Comparison of ENCODE assay signal across 8 cellular contexts in genomic region chr11:35173620-35174278, GRCh38. TPM values are rescaled to one million over a fixed set of nuclear protein-coding genes. Genes with fewer than 3 reads are reported as not detected.
A peak's percentile ranks its signal among the peaks of the same experiment; 100 is the strongest.
DNase-seq lines count a peak whose midpoint lies in the region; ATAC-seq and TF ChIP-seq lines count a peak whose summit lies in the region.

No MANE protein-coding gene starts in this region.

- intact Hi-C loops in mammary epithelial cell (cut with micrococcal nuclease) = no loop called here

- H3K18ac ChIP-seq in trophoblast cell (ENCODE audit: low read length) = no peak overlapping the region

- no peak overlapping the region for H2BK120ac ChIP-seq in trophoblast cell (ENCODE audit: insufficient read depth, low read length, poor library complexity)

- peaks cover 8% of the 10 kb centered on the region for H4K20me1 ChIP-seq in mammary epithelial cell (ENCODE audit: insufficient read depth, low read length)

- peaks cover 94% of the 10 kb centered on the region for H3K4me1 ChIP-seq in CD8-positive, alpha-beta memory T cell (ENCODE audit: insufficient read depth, low read length)
- H3K4me1 ChIP-seq in mammary epithelial cell (ENCODE audit: insufficient read depth, low read length) = peaks cover 51% of the 10 kb centered on the region
- peaks cover 0 to 7% of the 10 kb centered on the region in 2 experiments for H3K4me1 ChIP-seq in trophoblast cell (ENCODE audit: control insufficient read depth in 1 of 2, insufficient read depth in 2 of 2, low read length in 2 of 2)

- no peak overlapping the region for H2AFZ ChIP-seq in mammary epithelial cell (ENCODE audit: low read depth, low read length)
- no peak overlapping the region for H2AFZ ChIP-seq in trophoblast cell (ENCODE audit: insufficient read depth, low read length, poor library complexity)

- H3K36me3 Mint-ChIP-seq in CD8-positive, alpha-beta memory T cell = peaks cover 16 to 78% (median 24%) of the 10 kb centered on the region in 3 donors
- H3K36me3 Mint-ChIP-seq in IgD-negative memory B cell = peaks cover 17% of the 10 kb centered on the region

- H4K8ac ChIP-seq in trophoblast cell (ENCODE audit: low read depth, low read length) = no peak overlapping the region

- no peaks in the 10 kb centered on the region for H3K9me3 ChIP-seq in CD8-positive, alpha-beta memory T cell (ENCODE audit: low read length)
- no peaks in the 10 kb centered on the region for H3K9me3 ChIP-seq in mammary epithelial cell (replicated peaks; ENCODE audit: insufficient read depth, low read length)
- H3K9me3 ChIP-seq in trophoblast cell (ENCODE audit: insufficient read depth, low read depth, low read length) = no peaks in the 10 kb centered on the region

- H3K4me3 Mint-ChIP-seq in CD8-positive, alpha-beta memory T cell = peak overlapping the region; percentile 52 to 83 (median 70)
- H3K4me3 Mint-ChIP-seq in IgD-negative memory B cell = peak overlapping the region; percentile 4 to 95 (median 66)

- no peak overlapping the region for H3K14ac ChIP-seq in trophoblast cell (ENCODE audit: low read length)

- WGBS in mammary epithelial cell (ENCODE audit: low coverage, missing lambda C conversion rate) = 59% methylated on average over 2 of the region's 2 CpGs
- WGBS in trophoblast cell (ENCODE audit: extremely low coverage, insufficient coverage, insufficient read length) = no CpG with 5 or more reads among the region's 2 CpGs

- H3K27ac Mint-ChIP-seq in CD8-positive, alpha-beta memory T cell = peak overlapping the region; percentile 96 to 100 (median 100)
- peak overlapping the region; percentile 75 to 99 (median 79) for H3K27ac Mint-ChIP-seq in IgD-negative memory B cell

- no peak overlapping the region for H4K91ac ChIP-seq in trophoblast cell (ENCODE audit: low read depth, low read length)

- H2BK5ac ChIP-seq in trophoblast cell (ENCODE audit: low read depth, low read length, poor library complexity) = no peak overlapping the region

- H3K4me2 ChIP-seq in mammary epithelial cell (ENCODE audit: insufficient read depth, low read depth, low read length) (peak overlapping the region; percentile 3), trophoblast cell (ENCODE audit: low read length) (no peak overlapping the region)

- no peak overlapping the region for H4K12ac ChIP-seq in trophoblast cell (ENCODE audit: low read depth, low read length)

- no peaks in the 10 kb centered on the region for H3K27me3 ChIP-seq in CD8-positive, alpha-beta memory T cell (ENCODE audit: insufficient read depth, low read length, poor library complexity, severe bottlenecking)
- H3K27me3 ChIP-seq in mammary epithelial cell (ENCODE audit: insufficient read depth, low read length) = no peaks in the 10 kb centered on the region
- H3K27me3 ChIP-seq in trophoblast cell (ENCODE audit: insufficient read depth, low read length) = no peaks in the 10 kb centered on the region

- BruUV-seq in mammary epithelial cell (replicated peaks; lab: Mats Ljungman, UMichigan) = no TSS peak

- H3K4me1 Mint-ChIP-seq in CD8-positive, alpha-beta memory T cell = peaks cover 94 to 95% (median 95%) of the 10 kb centered on the region in 3 donors
- peaks cover 50 to 71% (median 58%) of the 10 kb centered on the region in 3 donors for H3K4me1 Mint-ChIP-seq in IgD-negative memory B cell

- peak overlapping the region; percentile 16 for H3K4me3 ChIP-seq in CD8-positive, alpha-beta memory T cell (ENCODE audit: low read length)
- no peak overlapping the region for H3K4me3 ChIP-seq in mammary epithelial cell (replicated peaks in 1 of 3; ENCODE audit: insufficient read depth in 1 of 3, low read depth in 2 of 3, low read length in 3 of 3)
- peak overlapping the region; percentile 43 for H3K4me3 ChIP-seq in trophoblast cell (ENCODE audit: low read depth, low read length)

- H3K9ac ChIP-seq in mammary epithelial cell (ENCODE audit: insufficient read depth, low read length) (no peak overlapping the region), trophoblast cell (ENCODE audit: low read length) (no peak overlapping the region)

- H3K79me2 ChIP-seq in mammary epithelial cell (ENCODE audit: insufficient read depth, low read length) (peaks cover 95% of the 10 kb centered on the region), trophoblast cell (ENCODE audit: control insufficient read depth, insufficient read depth, low read length, poor library complexity) (no peaks in the 10 kb centered on the region)

- ATAC-seq in HG03095 (IDR thresholded peaks at IDR 0.05; ENCODE audit: unreplicated experiment) = no peak

- dilution Hi-C loops in mammary epithelial cell (cut with HindIII; ENCODE audit: low sequenced_read_pairs) = loop anchor here (5.0 kb wide), 1 partner anchor 59 kb away; no protein-coding TSS in a partner anchor

- no peaks in the 10 kb centered on the region for H3K79me1 ChIP-seq in trophoblast cell (ENCODE audit: low read length)

- no peak for TF ChIP-seq CTCF in mammary epithelial cell (conservative IDR thresholded peaks at IDR 0.05 in 1 of 2, IDR thresholded peaks at IDR 0.05 in 1 of 2; ENCODE audit: extremely low read depth in 1 of 2, insufficient read depth in 1 of 2, low read depth in 1 of 2, low read length in 2 of 2)

- H3K9me3 Mint-ChIP-seq in CD8-positive, alpha-beta memory T cell = no peaks in the 10 kb centered on the region
- H3K9me3 Mint-ChIP-seq in IgD-negative memory B cell = peaks cover 0 to 1% (median 0%) of the 10 kb centered on the region in 3 donors

- CTCF ChIA-PET in CD8-positive, alpha-beta memory T cell (lab: Charles Lee) = interaction anchor here (13.3 kb wide), 1 partner anchor 11 kb away, joined by 111 read pairs; no protein-coding TSS in a partner anchor
- CTCF ChIA-PET in mammary epithelial cell (lab: Charles Lee; ENCODE audit: low non-redundant PET) = no interaction called here

- H2BK12ac ChIP-seq in trophoblast cell (ENCODE audit: low read length) = no peak overlapping the region

- in situ Hi-C loops in mammary epithelial cell (cut with MboI; ENCODE audit: low sequenced_read_pairs in 2 of 2) = no loop called here

- POLR2A ChIA-PET in CD8-positive, alpha-beta memory T cell (lab: Charles Lee) = interaction anchor here (1.7 to 4.6 kb wide), 2 partner anchors 7 to 32 kb away, joined by 4 to 43 read pairs; no protein-coding TSS in a partner anchor

- no peak overlapping the region for H3K4ac ChIP-seq in trophoblast cell (ENCODE audit: low read depth, low read length)

- H3K36me3 ChIP-seq in CD8-positive, alpha-beta memory T cell (ENCODE audit: insufficient read depth, low read length) = peaks cover 17% of the 10 kb centered on the region
- H3K36me3 ChIP-seq in mammary epithelial cell (ENCODE audit: insufficient read depth, low read length) = peaks cover 53% of the 10 kb centered on the region
- no peaks in the 10 kb centered on the region for H3K36me3 ChIP-seq in trophoblast cell (ENCODE audit: control insufficient read depth in 1 of 2, insufficient read depth in 2 of 2, low read length in 2 of 2)

- H3K27me3 Mint-ChIP-seq in CD8-positive, alpha-beta memory T cell = peaks cover 0 to 2% of the 10 kb centered on the region in 2 donors
- no peaks in the 10 kb centered on the region for H3K27me3 Mint-ChIP-seq in IgD-negative memory B cell

- peak in 2 of 5 donors; percentile 33 to 46 for DNase-seq in CD8-positive, alpha-beta memory T cell
- DNase-seq in mammary epithelial cell (no peak), trophoblast cell (peak in 1 of 2 donors; percentile 23), HuH-7.5 (ENCODE audit: low spot score) (no peak), DMS153 (lab: John Stamatoyannopoulos, UW) (no peak)
- DNase-seq in stimulated activated CD8-positive, alpha-beta memory T cell treated with anti-CD3 and anti-CD28 coated beads, Interleukin-4, amount 100 ng/mL, for 48 hours = no peak

- peak overlapping the region; percentile 52 for H3K27ac ChIP-seq in CD8-positive, alpha-beta memory T cell (ENCODE audit: low read depth, low read length)
- peak overlapping the region; percentile 37 for H3K27ac ChIP-seq in mammary epithelial cell (ENCODE audit: insufficient read depth, low read depth, low read length)
- H3K27ac ChIP-seq in trophoblast cell (ENCODE audit: low read depth, low read length) = no peak overlapping the region

- peak overlapping the region; percentile 38 for H3K23ac ChIP-seq in trophoblast cell (ENCODE audit: low read length)

- no peak overlapping the region for H2AK5ac ChIP-seq in trophoblast cell (ENCODE audit: low read length)

RNA-seq across cellular contexts. Expression of gene CD44, which starts 34.8 kb away (rescaled TPM):
- 100 to 1,000 TPM; 510 to 534 TPM for total RNA-seq in CD8-positive, alpha-beta memory T cell
- 338 TPM for polyA plus RNA-seq in CD8-positive, alpha-beta memory T cell
- polyA plus RNA-seq in IgD-negative memory B cell (176 TPM), mammary epithelial cell (2,091 TPM)
- total RNA-seq in mammary epithelial cell = 1,000 to 10,000 TPM; 1,362 to 2,544 TPM
- polyA minus RNA-seq in mammary epithelial cell = 2,638 TPM
- polyA plus RNA-seq in trophoblast cell (2013) = 15.1 and 16.7 TPM in 2 replicates

Comparison
In these comparisons a context has a peak if more than half of its experiments do, and no peak if none do; other contexts are left out.
1. H3K4me3 ChIP-seq: peak in CD8-positive, alpha-beta memory T cell (single experiment) and trophoblast cell (single experiment); none in mammary epithelial cell (0 of 3).